8 cellular contexts compared by ENCODE assay signal in the genomic region with DNA sequence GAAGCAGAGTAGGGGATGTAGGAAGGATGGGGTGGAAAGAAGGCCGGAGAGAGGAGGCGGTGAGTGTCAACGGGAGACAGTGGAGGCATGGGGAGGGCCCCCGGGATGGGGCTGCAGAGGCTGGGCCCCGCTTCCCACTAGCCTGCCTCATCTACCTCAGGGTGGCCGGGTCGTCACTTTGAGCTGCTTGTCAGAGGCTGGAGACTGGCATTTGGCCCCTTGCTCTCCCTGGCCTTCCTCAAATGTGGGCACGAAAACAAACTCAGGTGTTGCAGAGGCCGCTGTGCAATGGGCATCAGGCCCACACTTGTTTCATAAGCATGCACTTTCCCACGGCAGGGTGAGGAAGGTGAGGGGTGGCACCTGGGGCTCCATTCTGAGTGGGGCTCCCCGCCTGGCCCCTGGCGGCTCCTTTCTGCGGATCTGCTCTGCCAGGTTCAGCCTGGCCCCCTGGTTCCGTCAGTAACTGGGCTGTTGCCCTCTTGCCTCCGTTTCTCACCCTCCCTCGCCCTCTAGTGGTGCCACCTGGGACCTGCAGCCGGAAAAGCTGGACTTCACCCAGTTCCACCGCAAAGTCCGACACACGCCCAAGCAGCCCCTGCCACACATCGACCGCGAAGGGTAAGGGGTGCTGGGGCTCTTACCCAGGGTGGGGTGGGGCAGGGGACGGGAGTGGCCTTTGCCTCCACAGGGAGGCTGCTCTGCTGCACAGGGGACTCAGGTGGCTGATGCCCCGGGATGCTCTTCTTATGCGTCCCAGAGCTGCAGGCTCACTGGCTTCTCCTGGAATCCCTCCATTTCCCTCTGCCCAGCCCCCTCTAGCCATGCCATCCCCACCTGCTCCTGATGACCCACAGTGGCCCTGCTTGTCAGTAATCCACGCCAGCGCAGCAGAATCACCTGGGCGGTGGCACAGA.
DNase-seq lines count a peak whose midpoint lies in the region; ATAC-seq, FAIRE-seq and TF ChIP-seq lines count a peak whose summit lies in the region.

No MANE protein-coding gene starts in this region.

- no peak for TF ChIP-seq POLR2A in GM12891 (IDR thresholded peaks at IDR 0.05; ENCODE audit: low read depth, low read length)

- no peak overlapping the region for H2AFZ ChIP-seq in OCI-LY3 (ENCODE audit: low read depth, low read length)

- ATAC-seq in foreskin keratinocyte (peak; percentile 47), HG02798 (IDR thresholded peaks at IDR 0.05; ENCODE audit: poor library complexity, unreplicated experiment) (no peak)

- H3K4me1 ChIP-seq in OCI-LY3 (ENCODE audit: low read length) = peaks cover 23% of the 10 kb centered on the region
- H3K4me1 ChIP-seq in foreskin keratinocyte = peaks cover 4% of the 10 kb centered on the region

- no peaks in the 10 kb centered on the region for H3K79me2 ChIP-seq in OCI-LY3 (ENCODE audit: low read length)

- peak; percentile 99 for TF ChIP-seq CTCF in OCI-LY3 (IDR thresholded peaks at IDR 0.05; ENCODE audit: low read depth, low read length)
- peak; percentile 86 for TF ChIP-seq CTCF in foreskin keratinocyte (conservative IDR thresholded peaks at IDR 0.05)

- peak; percentile 93 for FAIRE-seq in GM12891 (lab: Jason Lieb, UNC)

- H3K27me3 ChIP-seq in OCI-LY3 (ENCODE audit: low read depth, low read length) (no peaks in the 10 kb centered on the region), foreskin keratinocyte (no peaks in the 10 kb centered on the region)

- DNase-seq in A172 (ENCODE audit: low spot score) (peak; percentile 22), GM12891 (ENCODE audit: insufficient read length, low spot score) (peak; percentile 73), foreskin keratinocyte (peak in 1 of 2 donors; percentile 25), occipital lobe (lab: John Stamatoyannopoulos, UW) (peak; percentile 40), ureter (ENCODE audit: low spot score) (peak; percentile 82)
- peak; percentile 22 for DNase-seq in activated T-helper 1 cell treated with anti-CD3 and anti-CD28 coated beads, Interleukin-2, amount 50 U/mL, for 16 hours (ENCODE audit: low read depth in 1 of 2, low spot score in 1 of 2)

- H3K9me3 ChIP-seq in OCI-LY3 (ENCODE audit: insufficient read depth, low read length) = 0 out of 2 replicates have a peak, but pooled peaks cover 5% of the 10 kb centered on the region

- no peak overlapping the region for H3K27ac ChIP-seq in OCI-LY3 (ENCODE audit: low read length)
- H3K27ac ChIP-seq in foreskin keratinocyte = no peak overlapping the region

- no peak overlapping the region for H3K4me2 ChIP-seq in OCI-LY3 (ENCODE audit: low read length)

- H3K36me3 ChIP-seq in OCI-LY3 (replicated peaks; ENCODE audit: low read depth, low read length) = peaks cover 13% of the 10 kb centered on the region

- H3K9ac ChIP-seq in OCI-LY3 (ENCODE audit: low read length) = no peak overlapping the region

- peaks cover 23% of the 10 kb centered on the region for H4K20me1 ChIP-seq in OCI-LY3 (ENCODE audit: insufficient read depth, low read length)

- H3K4me3 ChIP-seq in OCI-LY3 (ENCODE audit: low read length) = no peak overlapping the region

TF ChIP-seq in GM12891, 5 proteins besides CTCF, POLR2A, EP300 and RAD21:
- TF ChIP-seq POLR2AphosphoS5 (IDR thresholded peaks at IDR 0.05; ENCODE audit: low read depth, low read length) = no peak
- TF ChIP-seq SPI1 (IDR thresholded peaks at IDR 0.05; ENCODE audit: low read depth, low read length) = no peak
- TF ChIP-seq POU2F2 (IDR thresholded peaks at IDR 0.05; ENCODE audit: low read depth, low read length) = no peak
- no peak for TF ChIP-seq PAX5 (IDR thresholded peaks at IDR 0.05; ENCODE audit: insufficient read depth, low read length, severe bottlenecking)
- no peak for TF ChIP-seq TAF1 (IDR thresholded peaks at IDR 0.05; ENCODE audit: low read depth, low read length)
